1 cellular context compared by ENCODE assay signal in genomic region chr6:170512249-170512648, GRCh38.
TF ChIP-seq lines count a peak whose summit lies in the region.

No MANE protein-coding gene starts in this region.

TF ChIP-seq in GM12878, 131 proteins besides CTCF, POLR2A, EP300 and RAD21 (continued from another document):
- TF ChIP-seq PAX8 (IDR thresholded peaks at IDR 0.05) (peak; percentile 75; the same call in 1 of the 2 replicates), YY1 (IDR thresholded peaks at IDR 0.05; ENCODE audit: low read depth, low read length) (no peak)
TF ChIP-seq in GM12878: peak in this region for 1.
